In the genomic region with DNA sequence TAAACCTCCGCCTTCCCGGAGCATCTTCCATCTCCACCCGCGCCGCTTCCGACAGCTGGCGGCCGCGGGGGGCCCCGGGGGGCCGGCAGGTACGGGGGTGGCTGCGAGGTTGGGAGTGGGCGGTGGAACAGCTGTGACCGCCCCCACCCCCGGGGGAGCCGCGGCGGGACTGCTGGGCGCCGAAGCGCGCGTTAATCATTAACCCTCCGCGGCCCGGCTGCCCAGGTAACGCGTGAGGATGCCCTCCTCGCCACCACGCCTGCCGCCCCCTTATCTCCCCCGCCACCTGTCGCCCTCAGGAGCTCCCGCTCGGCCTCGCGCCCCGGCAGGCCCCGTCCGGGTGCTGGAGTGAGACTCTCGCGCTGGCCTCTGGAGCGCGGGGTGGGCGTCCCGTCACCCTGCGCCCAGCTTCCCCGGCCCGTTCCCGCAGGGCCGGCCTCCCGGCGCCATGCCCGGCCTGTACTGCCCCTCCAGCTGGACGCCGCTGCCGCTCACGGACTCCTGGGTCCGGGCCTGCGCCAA, we compare ENCODE assay signal across 1 cellular context.
TF ChIP-seq lines count a peak whose summit lies in the region.

No MANE protein-coding gene starts in this region.

TF ChIP-seq in HepG2, 621 proteins besides CTCF, POLR2A, EP300 and RAD21 (continued from another document and continues in another):
- TF ChIP-seq, protein P1, sequence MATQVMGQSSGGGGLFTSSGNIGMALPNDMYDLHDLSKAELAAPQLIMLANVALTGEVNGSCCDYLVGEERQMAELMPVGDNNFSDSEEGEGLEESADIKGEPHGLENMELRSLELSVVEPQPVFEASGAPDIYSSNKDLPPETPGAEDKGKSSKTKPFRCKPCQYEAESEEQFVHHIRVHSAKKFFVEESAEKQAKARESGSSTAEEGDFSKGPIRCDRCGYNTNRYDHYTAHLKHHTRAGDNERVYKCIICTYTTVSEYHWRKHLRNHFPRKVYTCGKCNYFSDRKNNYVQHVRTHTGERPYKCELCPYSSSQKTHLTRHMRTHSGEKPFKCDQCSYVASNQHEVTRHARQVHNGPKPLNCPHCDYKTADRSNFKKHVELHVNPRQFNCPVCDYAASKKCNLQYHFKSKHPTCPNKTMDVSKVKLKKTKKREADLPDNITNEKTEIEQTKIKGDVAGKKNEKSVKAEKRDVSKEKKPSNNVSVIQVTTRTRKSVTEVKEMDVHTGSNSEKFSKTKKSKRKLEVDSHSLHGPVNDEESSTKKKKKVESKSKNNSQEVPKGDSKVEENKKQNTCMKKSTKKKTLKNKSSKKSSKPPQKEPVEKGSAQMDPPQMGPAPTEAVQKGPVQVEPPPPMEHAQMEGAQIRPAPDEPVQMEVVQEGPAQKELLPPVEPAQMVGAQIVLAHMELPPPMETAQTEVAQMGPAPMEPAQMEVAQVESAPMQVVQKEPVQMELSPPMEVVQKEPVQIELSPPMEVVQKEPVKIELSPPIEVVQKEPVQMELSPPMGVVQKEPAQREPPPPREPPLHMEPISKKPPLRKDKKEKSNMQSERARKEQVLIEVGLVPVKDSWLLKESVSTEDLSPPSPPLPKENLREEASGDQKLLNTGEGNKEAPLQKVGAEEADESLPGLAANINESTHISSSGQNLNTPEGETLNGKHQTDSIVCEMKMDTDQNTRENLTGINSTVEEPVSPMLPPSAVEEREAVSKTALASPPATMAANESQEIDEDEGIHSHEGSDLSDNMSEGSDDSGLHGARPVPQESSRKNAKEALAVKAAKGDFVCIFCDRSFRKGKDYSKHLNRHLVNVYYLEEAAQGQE (IDR thresholded peaks at IDR 0.05; ENCODE audit: borderline replicate concordance in 1 of 2, low read depth in 1 of 2, low read length in 2 of 2), result no peak
- TF ChIP-seq HNRNPK (IDR thresholded peaks at IDR 0.05; ENCODE audit: low read depth, low read length, poor library complexity, severe bottlenecking) (peak; percentile 10), ZNF431 (CRISPR knock-in tag; IDR thresholded peaks at IDR 0.05; ENCODE audit: borderline replicate concordance, low read depth) (no peak), ZNF296 (CRISPR knock-in tag; conservative IDR thresholded peaks at IDR 0.05) (no peak), ZNF407 (CRISPR knock-in tag; IDR thresholded peaks at IDR 0.05; ENCODE audit: not compliant biosample characterization) (peak; percentile 21), SIN3B (IDR thresholded peaks at IDR 0.05; ENCODE audit: low read length) (no peak), ZNF3 (CRISPR knock-in tag; IDR thresholded peaks at IDR 0.05) (no peak), ZNF446 (CRISPR knock-in tag; IDR thresholded peaks at IDR 0.05) (peak; percentile 85; the same call in 1 of the 2 replicates), HINFP (CRISPR knock-in tag; IDR thresholded peaks at IDR 0.05; ENCODE audit: low read depth) (no peak), ARNTL (CRISPR knock-in tag; IDR thresholded peaks at IDR 0.05) (no peak), JUND (CRISPR knock-in tag; IDR thresholded peaks at IDR 0.05) (no peak), ARID2 (CRISPR knock-in tag; IDR thresholded peaks at IDR 0.05; ENCODE audit: borderline replicate concordance) (no peak), ZSCAN30 (CRISPR knock-in tag; IDR thresholded peaks at IDR 0.05) (no peak), ZNF260 (CRISPR knock-in tag; IDR thresholded peaks at IDR 0.05; ENCODE audit: borderline replicate concordance, low read depth) (no peak), MTF2 (CRISPR knock-in tag; IDR thresholded peaks at IDR 0.05; ENCODE audit: borderline replicate concordance) (0 out of 2 replicates have a peak, but pooled peaks have one; percentile 31), MATR3 (CRISPR knock-in tag; IDR thresholded peaks at IDR 0.05) (no peak), ZMAT5 (CRISPR knock-in tag; IDR thresholded peaks at IDR 0.05; ENCODE audit: borderline replicate concordance, low read depth) (no peak), ETS1 (CRISPR knock-in tag; IDR thresholded peaks at IDR 0.05) (no peak), ZBTB7B (CRISPR knock-in tag; IDR thresholded peaks at IDR 0.05) (no peak), UBTF (CRISPR knock-in tag; IDR thresholded peaks at IDR 0.05) (0 out of 2 replicates have a peak, but pooled peaks have one; percentile 10), ZNF44 (CRISPR knock-in tag; IDR thresholded peaks at IDR 0.05) (no peak), RARG (CRISPR knock-in tag; IDR thresholded peaks at IDR 0.05; ENCODE audit: low read depth) (no peak), SRSF9 (IDR thresholded peaks at IDR 0.05; ENCODE audit: borderline replicate concordance, insufficient read depth, low read depth, low read length, poor library complexity, severe bottlenecking) (no peak), IRF2 (CRISPR knock-in tag; IDR thresholded peaks at IDR 0.05) (no peak), ARNT2 (CRISPR knock-in tag; IDR thresholded peaks at IDR 0.05; ENCODE audit: low read depth) (no peak), ZNF512B (CRISPR knock-in tag; IDR thresholded peaks at IDR 0.05; ENCODE audit: borderline replicate concordance) (no peak), ZNF781 (CRISPR knock-in tag; IDR thresholded peaks at IDR 0.05; ENCODE audit: borderline replicate concordance, not compliant biosample characterization) (no peak)
- TF ChIP-seq, protein P2, sequence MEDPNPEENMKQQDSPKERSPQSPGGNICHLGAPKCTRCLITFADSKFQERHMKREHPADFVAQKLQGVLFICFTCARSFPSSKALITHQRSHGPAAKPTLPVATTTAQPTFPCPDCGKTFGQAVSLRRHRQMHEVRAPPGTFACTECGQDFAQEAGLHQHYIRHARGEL (CRISPR knock-in tag; IDR thresholded peaks at IDR 0.05), result no peak
- TF ChIP-seq, protein P3, sequence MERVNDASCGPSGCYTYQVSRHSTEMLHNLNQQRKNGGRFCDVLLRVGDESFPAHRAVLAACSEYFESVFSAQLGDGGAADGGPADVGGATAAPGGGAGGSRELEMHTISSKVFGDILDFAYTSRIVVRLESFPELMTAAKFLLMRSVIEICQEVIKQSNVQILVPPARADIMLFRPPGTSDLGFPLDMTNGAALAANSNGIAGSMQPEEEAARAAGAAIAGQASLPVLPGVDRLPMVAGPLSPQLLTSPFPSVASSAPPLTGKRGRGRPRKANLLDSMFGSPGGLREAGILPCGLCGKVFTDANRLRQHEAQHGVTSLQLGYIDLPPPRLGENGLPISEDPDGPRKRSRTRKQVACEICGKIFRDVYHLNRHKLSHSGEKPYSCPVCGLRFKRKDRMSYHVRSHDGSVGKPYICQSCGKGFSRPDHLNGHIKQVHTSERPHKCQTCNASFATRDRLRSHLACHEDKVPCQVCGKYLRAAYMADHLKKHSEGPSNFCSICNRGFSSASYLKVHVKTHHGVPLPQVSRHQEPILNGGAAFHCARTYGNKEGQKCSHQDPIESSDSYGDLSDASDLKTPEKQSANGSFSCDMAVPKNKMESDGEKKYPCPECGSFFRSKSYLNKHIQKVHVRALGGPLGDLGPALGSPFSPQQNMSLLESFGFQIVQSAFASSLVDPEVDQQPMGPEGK (CRISPR knock-in tag; IDR thresholded peaks at IDR 0.05), result peak; percentile 90
